In the genomic region with DNA sequence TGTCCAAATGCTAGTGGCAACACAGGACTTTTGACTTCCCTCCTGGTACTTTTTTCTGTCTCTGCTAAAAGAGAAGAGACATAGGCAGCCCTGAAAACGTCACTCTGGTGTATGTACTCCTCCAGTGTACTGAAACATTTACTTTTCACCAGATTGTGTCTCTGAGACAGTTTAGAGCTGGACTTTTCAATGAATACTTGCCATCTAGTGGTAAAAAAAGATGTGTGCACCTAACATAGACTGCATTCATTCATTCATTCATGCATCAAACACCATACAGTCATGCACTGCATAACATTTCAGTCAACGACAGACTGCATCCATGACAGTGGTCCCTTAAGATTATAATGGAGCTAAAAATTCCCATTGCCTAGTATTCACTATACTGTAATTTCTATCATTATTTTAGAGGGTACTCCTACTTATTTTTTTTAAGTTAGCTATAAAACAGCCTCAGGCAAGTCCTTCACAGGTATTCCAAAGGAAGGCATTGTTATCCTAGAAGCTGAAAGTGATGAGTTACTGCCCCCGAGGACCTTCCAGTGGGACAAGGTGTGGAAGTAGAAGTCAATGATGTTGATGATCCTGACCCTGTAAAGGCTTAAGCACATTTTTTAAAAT, we compare ENCODE assay signal across 8 cellular contexts.
DNase-seq lines count a peak whose midpoint lies in the region; FAIRE-seq and TF ChIP-seq lines count a peak whose summit lies in the region.

No MANE protein-coding gene starts in this region.

- no peaks in the 10 kb centered on the region for H3K9me2 ChIP-seq in Loucy (replicated peaks; ENCODE audit: low read depth, low read length)

- CTCF ChIA-PET in A673 (lab: Charles Lee) = no interaction called here
- CTCF ChIA-PET in GM10248 (lab: Yijun Ruan, JAX) = interaction anchor here (0.8 to 1.7 kb wide), 11 partner anchors 10 to 376 kb away, joined by 3 to 8 read pairs (median 3); no protein-coding TSS in a partner anchor

- FAIRE-seq in GM19239 (lab: Jason Lieb, UNC) = no peak

- H3K27me3 ChIP-seq in A673 (replicated peaks; ENCODE audit: insufficient read depth, low read depth, low read length, poor library complexity) = peaks cover 12% of the 10 kb centered on the region
- H3K27me3 ChIP-seq in Loucy (ENCODE audit: insufficient read depth, low read length, poor library complexity, severe bottlenecking) = no peaks in the 10 kb centered on the region
- H3K27me3 ChIP-seq in vagina = no peaks in the 10 kb centered on the region

- H3K4me3 ChIP-seq in A673 (ENCODE audit: low read depth, low read length, poor library complexity, severe bottlenecking) = no peak overlapping the region
- H3K4me3 ChIP-seq in Loucy (ENCODE audit: low read length, poor library complexity, severe bottlenecking) = no peak overlapping the region
- H3K4me3 ChIP-seq in vagina = no peak overlapping the region

- DNase-seq in A673 (ENCODE audit: low spot score) = peak; percentile 25
- DNase-seq in GM10248 (ENCODE audit: extremely low spot score) = no peak
- peak; percentile 49 for DNase-seq in astrocyte of the hippocampus (ENCODE audit: low read depth, low spot score)
- peak; percentile 69 for DNase-seq in kidney glomerular epithelial cell (lab: John Stamatoyannopoulos, UW)
- no peak for DNase-seq in vagina (ENCODE audit: extremely low spot score in 2 of 2)
- no peak for DNase-seq in T1000 (lab: John Stamatoyannopoulos, UW)
- DNase-seq in GM19239 (ENCODE audit: insufficient read length, low spot score) = no peak

- H3K4me2 ChIP-seq in Loucy (ENCODE audit: low read depth, low read length, poor library complexity, severe bottlenecking) = no peak overlapping the region

- H3K36me3 ChIP-seq in A673 (ENCODE audit: insufficient read depth, low read length, poor library complexity, severe bottlenecking) (no peaks in the 10 kb centered on the region), Loucy (ENCODE audit: insufficient read depth, low read length) (no peaks in the 10 kb centered on the region), vagina (no peaks in the 10 kb centered on the region)

- intact Hi-C loops in A673 (cut with micrococcal nuclease; ENCODE audit: unreplicated experiment) = loop anchor here (2.0 kb wide), 2 partner anchors 192 to 376 kb away; no protein-coding TSS in a partner anchor
- intact Hi-C loops in vagina (cut with DNase I) = loop anchor here (10.0 kb wide), 1 partner anchor 194 kb away; no protein-coding TSS in a partner anchor

- no peaks in the 10 kb centered on the region for H3K79me2 ChIP-seq in Loucy (ENCODE audit: insufficient read depth, low read length)

- no TSS peak for BruUV-seq in A673 (replicated peaks; lab: Mats Ljungman, UMichigan)

- no peaks in the 10 kb centered on the region for H3F3A ChIP-seq in Loucy (ENCODE audit: low read depth)

- TF ChIP-seq POLR2A in vagina (IDR thresholded peaks at IDR 0.05) = no peak

- POLR2A ChIA-PET in A673 (lab: Charles Lee; ENCODE audit: low non-redundant PET) (no interaction called here), GM10248 (lab: Yijun Ruan, JAX) (interaction anchor here (0.6 kb wide), 1 partner anchor 1101 kb away, joined by 3 read pairs; no protein-coding TSS in a partner anchor)

- H3K4me1 ChIP-seq in A673 (ENCODE audit: insufficient read depth, low read length, poor library complexity, severe bottlenecking) (no peaks in the 10 kb centered on the region), Loucy (ENCODE audit: insufficient read depth, low read length, poor library complexity, severe bottlenecking) (no peaks in the 10 kb centered on the region), vagina (no peaks in the 10 kb centered on the region)

- H2AFZ ChIP-seq in Loucy (ENCODE audit: low read length) = no peak overlapping the region

- TF ChIP-seq CTCF in A673 (conservative IDR thresholded peaks at IDR 0.05; ENCODE audit: low read depth, low read length) (peak; percentile 56; the same call in 1 of the 2 replicates), GM10248 (IDR thresholded peaks at IDR 0.05; ENCODE audit: control extremely low read depth, extremely low read depth, low read depth, missing control alignments) (peak; percentile 49), Loucy (conservative IDR thresholded peaks at IDR 0.05; ENCODE audit: low read length) (peak; percentile 84), vagina (IDR thresholded peaks at IDR 0.05) (peak in 2 of 3 experiments; percentile 22 to 52)

- H4K20me1 ChIP-seq in Loucy (ENCODE audit: insufficient read depth, low read length, poor library complexity, severe bottlenecking) = no peaks in the 10 kb centered on the region

- H3K27ac ChIP-seq in A673 (ENCODE audit: low read depth, low read length, poor library complexity, severe bottlenecking) = no peak overlapping the region
- no peak overlapping the region for H3K27ac ChIP-seq in vagina

- H3K9me3 ChIP-seq in A673 (ENCODE audit: low read depth, low read length, poor library complexity, severe bottlenecking) (no peaks in the 10 kb centered on the region), Loucy (ENCODE audit: insufficient read depth, low read depth, low read length) (peaks cover 2% of the 10 kb centered on the region; the same call in 1 of the 2 replicates), vagina (no peaks in the 10 kb centered on the region)

- no peak overlapping the region for H3K9ac ChIP-seq in Loucy (ENCODE audit: low read depth, low read length, poor library complexity, severe bottlenecking)

Comparison
In these comparisons a context has a peak if more than half of its experiments do, and no peak if none do; other contexts are left out.
1. DNase-seq: peak in A673 (single experiment), astrocyte of the hippocampus (single experiment) and kidney glomerular epithelial cell (single experiment); none in GM10248 (single experiment), vagina (0 of 2), T1000 (single experiment) and GM19239 (single experiment).
2. Peak in every context shown above with its lines, with median percentiles within 50 percentile points of each other: CTCF ChIP-seq.